ENCODE assay signal across 1 cellular context in genomic region chr6:13527669-13528051, GRCh38.
TF ChIP-seq lines count a peak whose summit lies in the region.

No MANE protein-coding gene starts in this region.

TF ChIP-seq in GM23338, 12 proteins besides CTCF, POLR2A, EP300 and RAD21:
- no peak for TF ChIP-seq ZNF462 (CRISPR knock-in tag; IDR thresholded peaks at IDR 0.05)
- TF ChIP-seq STAT1 (IDR thresholded peaks at IDR 0.05; ENCODE audit: unreplicated experiment), result no peak
- TF ChIP-seq JUNB (IDR thresholded peaks at IDR 0.05; ENCODE audit: unreplicated experiment), result no peak
- no peak for TF ChIP-seq NANOG (IDR thresholded peaks at IDR 0.05; ENCODE audit: borderline replicate concordance)
- TF ChIP-seq CREB1 (CRISPR knock-in tag; IDR thresholded peaks at IDR 0.05; ENCODE audit: low read depth), result no peak
- no peak for TF ChIP-seq EZH2phosphoT487 (IDR thresholded peaks at IDR 0.05; ENCODE audit: unreplicated experiment)
- TF ChIP-seq ZNF114 (CRISPR knock-in tag; IDR thresholded peaks at IDR 0.05), result no peak
- no peak for TF ChIP-seq EZH2 (IDR thresholded peaks at IDR 0.05; ENCODE audit: low read depth, unreplicated experiment)
- no peak for TF ChIP-seq REST (IDR thresholded peaks at IDR 0.05; ENCODE audit: unreplicated experiment)
- no peak for TF ChIP-seq ZNF331 (CRISPR knock-in tag; IDR thresholded peaks at IDR 0.05; ENCODE audit: low read depth)
- TF ChIP-seq POLR2AphosphoS5 (IDR thresholded peaks at IDR 0.05; ENCODE audit: low read depth), result no peak
- TF ChIP-seq ETS1 (IDR thresholded peaks at IDR 0.05), result no peak
